25 cellular contexts compared by ENCODE assay signal in genomic region chr13:31768351-31768750, GRCh38. TPM values are rescaled to one million over a fixed set of nuclear protein-coding genes. Genes with fewer than 3 reads are reported as not detected.
"Had no signal": no experiment of that assay in that cellular context is flagged by ENCODE, and none has a peak within 500 bp of the region (broad histone marks: within the 10 kb centered on the region; RNA-seq: fewer than 3 reads in every experiment).

No MANE protein-coding gene starts in this region.

- H3K27ac ChIP-seq: esophagus muscularis mucosa, gastroesophageal sphincter, hepatocyte, ovary, right atrium auricular region, suprapubic skin, transverse colon had no signal

- ATAC-seq: effector memory CD8-positive, alpha-beta T cell; gastroesophageal sphincter; left colon; left ventricle myocardium superior; naive thymus-derived CD8-positive, alpha-beta T cell; stimulated activated effector memory CD8-positive, alpha-beta T cell treated with anti-CD3 and anti-CD28 coated beads, Interleukin-12 subunit alpha, Interleukin-12 subunit beta, amount 100 ng/mL, for 72 hours; stimulated activated naive CD8-positive, alpha-beta T cell treated with anti-CD3 and anti-CD28 coated beads, Interleukin-15, Interleukin-2, amounts not matched to agents 100 U/mL and 50 U/mL, for 24 hours had no signal

- H3K36me3 ChIP-seq: esophagus muscularis mucosa, gastroesophageal sphincter, ovary, right atrium auricular region, suprapubic skin, transverse colon had no signal

- H3K9me3 ChIP-seq: esophagus muscularis mucosa, gastroesophageal sphincter, ovary, right atrium auricular region, suprapubic skin, transverse colon had no signal

- H3K4me3 ChIP-seq: esophagus muscularis mucosa, gastroesophageal sphincter, hepatocyte, lung, ovary, right atrium auricular region, suprapubic skin, transverse colon had no signal

- DNase-seq: cerebellar nuclear complex; effector memory CD8-positive, alpha-beta T cell; foreskin fibroblast; left colon; left ventricle myocardium superior; naive thymus-derived CD8-positive, alpha-beta T cell; ovary; stimulated activated CD4-positive, alpha-beta T cell treated with anti-CD3 and anti-CD28 coated beads, Interleukin-4, amount 100 ng/mL, for 1 hour; stimulated activated CD8-positive, alpha-beta memory T cell treated with anti-CD3 and anti-CD28 coated beads, Interleukin-4, amount 100 ng/mL, for 48 hours; stimulated activated naive CD8-positive, alpha-beta T cell treated with anti-CD3 and anti-CD28 coated beads, Interleukin-15, Interleukin-2, amounts not matched to agents 100 U/mL and 50 U/mL, for 24 hours; transverse colon had no signal

- H3K27me3 ChIP-seq: esophagus muscularis mucosa, gastroesophageal sphincter, ovary, right atrium auricular region, suprapubic skin had no signal

- H3K79me2 ChIP-seq: hepatocyte had no signal

- H3K4me2 ChIP-seq: hepatocyte had no signal

- H2AFZ ChIP-seq: hepatocyte had no signal

- FAIRE-seq: colon had no signal

- H3K4me1 ChIP-seq: esophagus muscularis mucosa, right atrium auricular region, suprapubic skin, transverse colon had no signal

RNA-seq across cellular contexts. Expression of gene RXFP2, which starts 29.0 kb away (rescaled TPM):
- total RNA-seq: gastroesophageal sphincter; hepatocyte; kidney epithelial cell; left colon; left ventricle myocardium superior; lung; mesenteric fat pad; mononuclear cell; naive thymus-derived CD8-positive, alpha-beta T cell; neural crest cell; posterior vena cava; right atrium auricular region; transverse colon; ureter had no signal
- polyA plus RNA-seq: hepatocyte; lung; naive thymus-derived CD8-positive, alpha-beta T cell had no signal
